In the genomic region with DNA sequence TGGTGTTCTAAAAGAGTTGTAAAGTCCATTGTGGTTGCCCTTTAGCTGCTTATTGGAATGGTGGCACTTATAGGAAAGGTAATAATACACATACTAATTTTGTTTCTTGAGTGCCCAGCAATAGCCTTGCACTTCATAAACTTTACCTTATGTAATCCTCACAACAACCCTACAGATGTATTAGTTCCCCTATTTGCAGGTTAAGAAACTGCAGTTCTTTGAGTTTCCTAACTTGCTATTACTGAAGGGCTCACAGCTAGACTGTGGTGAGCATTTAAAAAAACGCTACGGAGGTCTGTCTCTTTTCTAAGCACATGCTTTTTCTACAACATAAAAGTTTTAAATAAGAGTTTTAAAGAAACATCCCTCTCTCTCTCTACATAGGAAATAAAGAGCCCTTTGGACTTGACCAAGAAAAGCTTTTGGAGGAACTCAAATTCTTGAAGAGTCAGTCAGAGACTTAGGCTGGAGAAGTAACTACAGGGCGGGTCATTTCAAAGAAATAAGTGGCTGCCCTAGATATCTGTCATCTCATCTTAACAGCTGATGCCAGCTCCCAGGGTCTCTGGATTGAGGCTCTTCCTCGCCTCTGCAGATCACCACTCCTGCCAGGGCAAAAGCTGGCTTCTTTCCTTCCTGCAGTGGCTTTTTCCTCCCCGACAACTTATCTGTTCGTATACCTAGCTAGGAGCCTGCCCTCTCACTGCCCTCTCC, we compare ENCODE assay signal across 14 cellular contexts.
DNase-seq lines count a peak whose midpoint lies in the region; ATAC-seq, FAIRE-seq and TF ChIP-seq lines count a peak whose summit lies in the region.
"Had no signal": no experiment of that assay in that cellular context is flagged by ENCODE, and none has a peak within 500 bp of the region (broad histone marks: within the 10 kb centered on the region; RNA-seq: fewer than 3 reads in every experiment).

No MANE protein-coding gene starts in this region.

- H3K4me3 ChIP-seq in NB4 (ENCODE audit: low read depth, low read length), result no peak overlapping the region
- H3K4me3 ChIP-seq: SK-N-MC had no signal

- TF ChIP-seq POLR2A in NB4 (IDR thresholded peaks at IDR 0.05; ENCODE audit: extremely low read depth, insufficient read length), result no peak

- ATAC-seq in HG02571 (IDR thresholded peaks at IDR 0.05; ENCODE audit: unreplicated experiment) (peak; percentile 56), HG02981 (IDR thresholded peaks at IDR 0.05; ENCODE audit: unreplicated experiment) (no peak)

- no peak for TF ChIP-seq CTCF in NB4 (IDR thresholded peaks at IDR 0.05; ENCODE audit: low read depth, low read length)

- DNase-seq in GM18507 (ENCODE audit: extremely low spot score, insufficient read length, low read depth) (no peak), NB4 (ENCODE audit: low read depth) (peak; percentile 55), iris pigment epithelial cell (ENCODE audit: low read depth) (peak; percentile 10), D341Med (ENCODE audit: low spot score) (no peak), SW 1271 (lab: John Stamatoyannopoulos, UW) (no peak)
- no peak for DNase-seq in activated T-cell treated with anti-CD3 and anti-CD28 coated beads, Interleukin-2, amount 50 U/mL, for 48 hours
- DNase-seq: head of caudate nucleus, KBM-7, mammary epithelial cell, NCI-H446 treated with DMSO at 0.1 percent for 48 hours, substantia nigra had no signal

- FAIRE-seq in GM18507 (lab: Jason Lieb, UNC), result peak; percentile 54

Comparison
In these comparisons a context has a peak if more than half of its experiments do, and no peak if none do; other contexts are left out.
1. DNase-seq: peak in NB4 (single experiment) and iris pigment epithelial cell (single experiment); none in GM18507 (single experiment), D341Med (single experiment), SW 1271 (0 of 2) and activated T-cell treated with anti-CD3 and anti-CD28 coated beads, Interleukin-2, amount 50 U/mL, for 48 hours (0 of 2).